ENCODE assay signal across 25 cellular contexts in genomic region chr9:126219166-126219565, GRCh38.
"Had no signal": no experiment of that assay in that cellular context is flagged by ENCODE, and none has a peak within 500 bp of the region (broad histone marks: within the 10 kb centered on the region; RNA-seq: fewer than 3 reads in every experiment).

No MANE protein-coding gene starts in this region.

- DNase-seq: activated CD4-positive, alpha-beta T cell treated with anti-CD3 and anti-CD28 coated beads for 36 hours; activated CD4-positive, alpha-beta T cell treated with anti-CD3 and anti-CD28 coated beads, Interleukin-2, amount 50 U/mL, for 4 hours; activated CD4-positive, CD25-positive, alpha-beta regulatory T cell; activated gamma-delta T cell; activated naive CD4-positive, alpha-beta T cell treated with anti-CD3 and anti-CD28 coated beads for 36 hours; amygdala; KG1; NCI-H1092; NCI-H1417; NCI-H1694; NCI-H2029; NCI-H345; NCI-H510A; NCI-H526 treated with DMSO at 0.1 percent for 48 hours; NCI-H82; OCI-M1; RPMI8226; T-cell; T-helper 2 cell; T1000 had no signal

- H3K27ac ChIP-seq: SK-N-MC, VCaP had no signal

- ATAC-seq: activated CD4-positive, alpha-beta T cell treated with anti-CD3 and anti-CD28 coated beads for 36 hours; activated T-helper 17 cell treated with anti-CD3 and anti-CD28 coated beads, Interleukin-2, amount 50 U/mL, for 72 hours; Panc1; Right ventricle myocardium inferior; T-cell had no signal

- H3K4me3 ChIP-seq: SK-N-MC had no signal
